1 cellular context compared by ENCODE assay signal in genomic region chr14:77799863-77800730, GRCh38.
A peak's percentile ranks its signal among the peaks of the same experiment; 100 is the strongest.
TF ChIP-seq lines count a peak whose summit lies in the region.

ADCK1 (plus strand) TSS chr14:77800109; CDS start chr14:77818979, 18,870 bp downstream.

TF ChIP-seq in K562, 482 proteins besides CTCF, POLR2A, EP300 and RAD21 (continued from another document and continues in another):
- TF ChIP-seq CREB5 (CRISPR knock-in tag; IDR thresholded peaks at IDR 0.05) = no peak
- no peak for TF ChIP-seq BCOR (IDR thresholded peaks at IDR 0.05)
- no peak for TF ChIP-seq ZC3H11A (IDR thresholded peaks at IDR 0.05; ENCODE audit: low read depth, low read length)
- no peak for TF ChIP-seq MBD1 (CRISPR knock-in tag; IDR thresholded peaks at IDR 0.05)
- TF ChIP-seq ZNF277 (CRISPR knock-in tag; IDR thresholded peaks at IDR 0.05; ENCODE audit: borderline replicate concordance) = no peak
- no peak for TF ChIP-seq CCAR2 (IDR thresholded peaks at IDR 0.05; ENCODE audit: low read depth, low read length)
- peak; percentile 22 for TF ChIP-seq BHLHE40 (IDR thresholded peaks at IDR 0.05; ENCODE audit: low read length)
- TF ChIP-seq AFF1 (IDR thresholded peaks at IDR 0.05; ENCODE audit: low read depth in 1 of 2, partially characterized antibody in 2 of 2) = peak in 1 of 2 experiments; percentile 79
- TF ChIP-seq TAF15 (IDR thresholded peaks at IDR 0.05; ENCODE audit: low read depth, low read length) = no peak
- no peak for TF ChIP-seq ZNF311 (CRISPR knock-in tag; IDR thresholded peaks at IDR 0.05)
- peak; percentile 78 for TF ChIP-seq ZNF395 (CRISPR knock-in tag; IDR thresholded peaks at IDR 0.05)
- TF ChIP-seq E2F6 (IDR thresholded peaks at IDR 0.05; ENCODE audit: borderline replicate concordance in 1 of 2, extremely low read depth in 1 of 2, insufficient read depth in 1 of 2, insufficient read length in 1 of 2, low read depth in 1 of 2, low read length in 1 of 2, poor library complexity in 1 of 2, severe bottlenecking in 1 of 2) = peak; percentile 60 to 70
- TF ChIP-seq HCFC1 (IDR thresholded peaks at IDR 0.05; ENCODE audit: low read depth, low read length) = peak; percentile 91
- no peak for TF ChIP-seq KLF10 (CRISPR knock-in tag; IDR thresholded peaks at IDR 0.05)
- no peak for TF ChIP-seq ZNF507 (tag; conservative IDR thresholded peaks at IDR 0.05)
- peak; percentile 29 to 89 (median 35); a peak in 3 of 6 replicates for TF ChIP-seq ZBTB11 (CRISPR knock-in tag; IDR thresholded peaks at IDR 0.05)
- TF ChIP-seq CREB1 (IDR thresholded peaks at IDR 0.05) = 0 out of 2 replicates have a peak, but pooled peaks have one; percentile 36
- TF ChIP-seq CREB1 (CRISPR knock-in tag; IDR thresholded peaks at IDR 0.05) = no peak
- TF ChIP-seq DPF2 (IDR thresholded peaks at IDR 0.05) = peak; percentile 58; the same call in 1 of the 2 replicates
- TF ChIP-seq FOXJ2 (tag; IDR thresholded peaks at IDR 0.05) = no peak
- TF ChIP-seq ZKSCAN1 (IDR thresholded peaks at IDR 0.05; ENCODE audit: low read depth, low read length) = no peak
- TF ChIP-seq ZNF184 (CRISPR knock-in tag; IDR thresholded peaks at IDR 0.05) = no peak
- TF ChIP-seq ZNF23 (CRISPR knock-in tag; IDR thresholded peaks at IDR 0.05) = no peak
- TF ChIP-seq REST (CRISPR knock-in tag; IDR thresholded peaks at IDR 0.05; ENCODE audit: low read depth) = peak; percentile 66; the same call in 1 of the 2 replicates
- TF ChIP-seq ZNF830 (CRISPR knock-in tag; IDR thresholded peaks at IDR 0.05) = no peak
- no peak for TF ChIP-seq PCBP2 (IDR thresholded peaks at IDR 0.05; ENCODE audit: low read depth, low read length, poor library complexity, severe bottlenecking)
- no peak for TF ChIP-seq KDM1A (IDR thresholded peaks at IDR 0.05)
- no peak for TF ChIP-seq PATZ1 (CRISPR knock-in tag; IDR thresholded peaks at IDR 0.05; ENCODE audit: borderline replicate concordance)
- TF ChIP-seq NRF1 (conservative IDR thresholded peaks at IDR 0.05 in 1 of 2, IDR thresholded peaks at IDR 0.05 in 1 of 2) = peak; percentile 55 to 65
- TF ChIP-seq YBX1 (IDR thresholded peaks at IDR 0.05) = no peak
- peak; percentile 77 for TF ChIP-seq CCNT2 (IDR thresholded peaks at IDR 0.05; ENCODE audit: borderline replicate concordance, extremely low read depth, insufficient read length, low read depth, low read length)
- TF ChIP-seq PHB (CRISPR knock-in tag; IDR thresholded peaks at IDR 0.05) = no peak
- TF ChIP-seq ESRRA (IDR thresholded peaks at IDR 0.05; ENCODE audit: borderline replicate concordance, low read depth) = peak; percentile 90
- TF ChIP-seq ZNF512 (tag; IDR thresholded peaks at IDR 0.05) = no peak
- peak; percentile 68 to 79; a peak in 3 of 4 replicates for TF ChIP-seq SIN3A (IDR thresholded peaks at IDR 0.05; ENCODE audit: borderline replicate concordance in 2 of 2, control insufficient read depth in 1 of 2, low read depth in 2 of 2, low read length in 2 of 2)
- TF ChIP-seq HNRNPK (IDR thresholded peaks at IDR 0.05; ENCODE audit: low read depth, low read length, poor library complexity, severe bottlenecking) = no peak
